Comparison of ENCODE assay signal across 8 cellular contexts in genomic region chr12:26126340-26127284, GRCh38. TPM values are rescaled to one million over a fixed set of nuclear protein-coding genes. Genes with fewer than 3 reads are reported as not detected.
DNase-seq lines count a peak whose midpoint lies in the region; ATAC-seq and TF ChIP-seq lines count a peak whose summit lies in the region.

No MANE protein-coding gene starts in this region.

- peak overlapping the region; percentile 44 for H3K56ac ChIP-seq in IMR-90 (ENCODE audit: extremely low read depth, insufficient read depth, low read length)

- peak overlapping the region; percentile 41 for H3K23ac ChIP-seq in IMR-90 (ENCODE audit: low read depth, low read length)

- H2BK15ac ChIP-seq in IMR-90 (ENCODE audit: low read depth, low read length) = no peak overlapping the region

- H3K27ac ChIP-seq in IMR-90 (ENCODE audit: insufficient read depth, low read length) (no peak overlapping the region; the same call in 1 of the 2 replicates), SK-N-SH (ENCODE audit: low read depth in 2 of 2, low read length in 1 of 2) (peak overlapping the region; percentile 69 to 96)

- DNase-seq in DMS53 treated with DMSO at 0.1 percent for 48 hours (lab: John Stamatoyannopoulos, UW; ENCODE audit: unreplicated experiment) (peak; percentile 92), IMR-90 (peak; percentile 80), SK-N-SH (peak; percentile 90), cerebellar cortex (ENCODE audit: low spot score) (peak; percentile 83), iris pigment epithelial cell (ENCODE audit: low read depth) (peak; percentile 88), skeletal muscle cell (ENCODE audit: low read depth) (peak; percentile 49), NCI-H2107 treated with DMSO at 0.1 percent for 48 hours (lab: John Stamatoyannopoulos, UW; ENCODE audit: unreplicated experiment) (no peak)

- H4K91ac ChIP-seq in IMR-90 (ENCODE audit: insufficient read depth, low read depth, low read length) = no peak overlapping the region

- TF ChIP-seq RAD21 in IMR-90 (IDR thresholded peaks at IDR 0.05; ENCODE audit: low read length) (peak; percentile 37), SK-N-SH (IDR thresholded peaks at IDR 0.05; ENCODE audit: low read length) (peak; percentile 33; the same call in 1 of the 2 replicates)

- no peak for TF ChIP-seq EP300 in SK-N-SH (IDR thresholded peaks at IDR 0.05; ENCODE audit: borderline replicate concordance in 1 of 2, low read depth in 1 of 2, low read length in 1 of 2)

- no peak for TF ChIP-seq CTCF in IMR-90 (conservative IDR thresholded peaks at IDR 0.05; ENCODE audit: low read depth, low read length)
- TF ChIP-seq CTCF in SK-N-SH (IDR thresholded peaks at IDR 0.05) = peak; percentile 22; the same call in 1 of the 2 replicates

- H3F3A ChIP-seq in SK-N-SH (replicated peaks; ENCODE audit: insufficient read depth) = peaks cover 13% of the 10 kb centered on the region

- H2BK120ac ChIP-seq in IMR-90 (ENCODE audit: low read depth, low read length) = peak overlapping the region; percentile 32; the same call in 1 of the 2 replicates

- H3K27me3 ChIP-seq in IMR-90 (ENCODE audit: control insufficient read depth, insufficient read depth, low read length) (peaks cover 29% of the 10 kb centered on the region), SK-N-SH (ENCODE audit: insufficient read depth) (no peaks in the 10 kb centered on the region)

- WGBS in IMR-90 (ENCODE audit: extremely low coverage in 2 of 2, insufficient read length in 1 of 2), 2 experiments = 19% methylated on average over 7 of the region's 60 CpGs; no CpG with 5 or more reads in 1 of the 2 experiments
- WGBS in SK-N-SH (ENCODE audit: low lambda C conversion rate) = 27% methylated on average over 19 of the region's 60 CpGs

- no peaks in the 10 kb centered on the region for H3K9me2 ChIP-seq in SK-N-SH

- H2BK5ac ChIP-seq in IMR-90 (ENCODE audit: low read depth, low read length, poor library complexity, severe bottlenecking) = peak overlapping the region; percentile 73

- no peak overlapping the region for H4K5ac ChIP-seq in IMR-90 (ENCODE audit: low read depth, low read length)

- peak overlapping the region in 1 of 2 experiments; percentile 38; a peak in 1 of 4 replicates for H4K8ac ChIP-seq in IMR-90 (ENCODE audit: low read depth in 2 of 2, low read length in 2 of 2)

- POLR2A ChIA-PET in IMR-90 (lab: Charles Lee; ENCODE audit: unreplicated experiment) (no interaction called here), SK-N-SH (lab: Yijun Ruan, JAX) (no interaction called here)

- no peaks in the 10 kb centered on the region for H3K4me1 ChIP-seq in IMR-90 (ENCODE audit: control insufficient read depth, insufficient read depth, low read length)
- H3K4me1 ChIP-seq in SK-N-SH (ENCODE audit: control insufficient read depth in 1 of 2, insufficient read depth in 2 of 2, low read depth in 1 of 2, low read length in 1 of 2) = peaks cover 5 to 21% of the 10 kb centered on the region in 2 experiments; a peak in 3 of 4 replicates

- no peak overlapping the region; the same call in 1 of the 2 replicates for H3K4ac ChIP-seq in IMR-90 (ENCODE audit: low read depth, low read length)

- H2AFZ ChIP-seq in IMR-90 (replicated peaks; ENCODE audit: low read length, poor library complexity) = peak overlapping the region; percentile 92
- peak overlapping the region; percentile 86; the same call in 1 of the 2 replicates for H2AFZ ChIP-seq in SK-N-SH (ENCODE audit: low read depth)

- no peak overlapping the region for H2AK5ac ChIP-seq in IMR-90 (ENCODE audit: low read depth, low read length)

- H3K9ac ChIP-seq in IMR-90 (ENCODE audit: low read depth, low read length) = peak overlapping the region; percentile 87; the same call in 1 of the 2 replicates
- peak overlapping the region; percentile 97 for H3K9ac ChIP-seq in SK-N-SH

- H3K4me3 ChIP-seq in IMR-90 (ENCODE audit: insufficient read depth, low read depth, low read length) (peak overlapping the region; percentile 69), SK-N-SH (ENCODE audit: low read depth in 2 of 2, low read length in 1 of 2) (peak overlapping the region; percentile 65 to 83), skeletal muscle cell (ENCODE audit: low read depth, low read length) (peak overlapping the region; percentile 72)

- H2AK9ac ChIP-seq in IMR-90 (replicated peaks; ENCODE audit: low read depth, low read length, poor library complexity) = peak overlapping the region; percentile 20

- no TSS peak for BruUV-seq in IMR-90 (replicated peaks; lab: Mats Ljungman, UMichigan)

- H3K18ac ChIP-seq in IMR-90 (ENCODE audit: low read depth, low read length) = no peak overlapping the region

- in situ Hi-C loops in IMR-90 (cut with MboI; ENCODE audit: low sequenced_read_pairs) = loop anchor here (10.0 kb wide), 1 partner anchor 528 kb away; no protein-coding TSS in a partner anchor

- CTCF ChIA-PET in IMR-90 (lab: Yijun Ruan, JAX) (no interaction called here), SK-N-SH (lab: Yijun Ruan, JAX) (interaction anchor here (0.5 to 1.9 kb wide), 5 partner anchors 10 to 526 kb away, joined by 3 to 11 read pairs (median 3); no protein-coding TSS in a partner anchor)

- H3K9me3 ChIP-seq in IMR-90 (ENCODE audit: control insufficient read depth, insufficient read depth, low read length) (no peaks in the 10 kb centered on the region), SK-N-SH (no peaks in the 10 kb centered on the region)

- H2BK20ac ChIP-seq in IMR-90 (ENCODE audit: low read depth, low read length) = no peak overlapping the region; the same call in 1 of the 2 replicates

- no peaks in the 10 kb centered on the region for H3K79me1 ChIP-seq in IMR-90 (ENCODE audit: low read depth in 1 of 2, low read length in 2 of 2)

- dilution Hi-C loops in IMR-90 (cut with HindIII; ENCODE audit: low sequenced_read_pairs, unreplicated experiment) = no loop called here

- TF ChIP-seq POLR2A in IMR-90 (IDR thresholded peaks at IDR 0.05; ENCODE audit: low read depth, low read length) = no peak

- intact Hi-C loops in IMR-90 (cut with micrococcal nuclease) = loop anchor here (1.0 to 5.0 kb wide), 4 partner anchors 24 to 503 kb away; partner anchors contain the start of gene SSPN

- H3K79me2 ChIP-seq in SK-N-SH (ENCODE audit: insufficient read depth) = peaks cover 15% of the 10 kb centered on the region

- H4K20me1 ChIP-seq in IMR-90 (ENCODE audit: insufficient read depth, low read length) (no peaks in the 10 kb centered on the region), SK-N-SH (ENCODE audit: insufficient read depth) (no peaks in the 10 kb centered on the region)

- no peak overlapping the region for H3K14ac ChIP-seq in IMR-90 (replicated peaks; ENCODE audit: low read depth, low read length)

- H3K4me2 ChIP-seq in IMR-90 (ENCODE audit: low read depth, low read length) = peak overlapping the region; percentile 98
- peak overlapping the region; percentile 98 for H3K4me2 ChIP-seq in SK-N-SH

- no peaks in the 10 kb centered on the region for H3K9me1 ChIP-seq in IMR-90 (ENCODE audit: insufficient read depth, low read length)

- H3K36me3 ChIP-seq in IMR-90 (ENCODE audit: control insufficient read depth, insufficient read depth, low read length) = no peaks in the 10 kb centered on the region
- H3K36me3 ChIP-seq in SK-N-SH (replicated peaks in 1 of 2; ENCODE audit: control insufficient read depth in 1 of 2, insufficient read depth in 2 of 2, low read length in 1 of 2) = no peaks in the 10 kb centered on the region

- peak; percentile 37 for ATAC-seq in GM21381 (IDR thresholded peaks at IDR 0.05; ENCODE audit: unreplicated experiment)
- peak; percentile 70 for ATAC-seq in IMR-90 (ENCODE audit: low read depth)

TF ChIP-seq in IMR-90, 13 proteins besides CTCF, POLR2A, EP300 and RAD21 (continues in another document):
- TF ChIP-seq MXI1 (IDR thresholded peaks at IDR 0.05; ENCODE audit: borderline replicate concordance, low read depth, low read length) (0 out of 2 replicates have a peak, but pooled peaks have one; percentile 23), RFX5 (IDR thresholded peaks at IDR 0.05; ENCODE audit: low read depth, low read length) (no peak), USF2 (IDR thresholded peaks at IDR 0.05; ENCODE audit: low read depth, low read length) (peak; percentile 89), BHLHE40 (IDR thresholded peaks at IDR 0.05; ENCODE audit: low read depth, low read length) (peak; percentile 38; the same call in 1 of the 2 replicates), RCOR1 (IDR thresholded peaks at IDR 0.05; ENCODE audit: insufficient replicate concordance, low read length) (no peak), FOS (IDR thresholded peaks at IDR 0.05; ENCODE audit: low read depth, low read length) (no peak)

TF ChIP-seq in SK-N-SH, 30 proteins besides CTCF, POLR2A, EP300 and RAD21 (continues in another document):
- no peak for TF ChIP-seq IRF3 (IDR thresholded peaks at IDR 0.05; ENCODE audit: low read depth, low read length)
- no peak; the same call in 1 of the 2 replicates for TF ChIP-seq USF2 (IDR thresholded peaks at IDR 0.05; ENCODE audit: borderline replicate concordance, low read depth, low read length)
- TF ChIP-seq GATA2 (CRISPR knock-in tag; IDR thresholded peaks at IDR 0.05) = no peak
- TF ChIP-seq POLR2AphosphoS5 (IDR thresholded peaks at IDR 0.05; ENCODE audit: low read depth, low read length) = no peak
- TF ChIP-seq SMC3 (IDR thresholded peaks at IDR 0.05; ENCODE audit: low read depth, low read length) = no peak
- no peak for TF ChIP-seq CHD2 (IDR thresholded peaks at IDR 0.05; ENCODE audit: low read length, partially characterized antibody)
- no peak for TF ChIP-seq ELF1 (IDR thresholded peaks at IDR 0.05)

RNA-seq across cellular contexts. Expression of gene BHLHE41, which starts 1.8 kb away (rescaled TPM):
- 0.72 and 1.1 TPM in 2 replicates for total RNA-seq in IMR-90 (2012; rRNA removed)
- polyA plus RNA-seq in IMR-90 (2012; rRNA removed) (3.8 and 5.2 TPM in 2 replicates), SK-N-SH (2012; rRNA removed) (12.8 and 16.1 TPM in 2 replicates)
- polyA plus RNA-seq in IMR-90 (2012; cell fraction: cytosol; rRNA removed) = 0.64 and 1.6 TPM in 2 replicates
- 5.6 and 8.7 TPM in 2 replicates for polyA plus RNA-seq in IMR-90 (2012; cell fraction: nucleus; rRNA removed; ENCODE audit: low replicate concordance)
- 11.9 and 14.0 TPM in 2 replicates for polyA plus RNA-seq in SK-N-SH (2012; cell fraction: cytosol; rRNA removed)
- polyA plus RNA-seq in SK-N-SH (2012; cell fraction: nucleus; rRNA removed) = 58.3 and 79.5 TPM in 2 replicates
